In the genomic region with DNA sequence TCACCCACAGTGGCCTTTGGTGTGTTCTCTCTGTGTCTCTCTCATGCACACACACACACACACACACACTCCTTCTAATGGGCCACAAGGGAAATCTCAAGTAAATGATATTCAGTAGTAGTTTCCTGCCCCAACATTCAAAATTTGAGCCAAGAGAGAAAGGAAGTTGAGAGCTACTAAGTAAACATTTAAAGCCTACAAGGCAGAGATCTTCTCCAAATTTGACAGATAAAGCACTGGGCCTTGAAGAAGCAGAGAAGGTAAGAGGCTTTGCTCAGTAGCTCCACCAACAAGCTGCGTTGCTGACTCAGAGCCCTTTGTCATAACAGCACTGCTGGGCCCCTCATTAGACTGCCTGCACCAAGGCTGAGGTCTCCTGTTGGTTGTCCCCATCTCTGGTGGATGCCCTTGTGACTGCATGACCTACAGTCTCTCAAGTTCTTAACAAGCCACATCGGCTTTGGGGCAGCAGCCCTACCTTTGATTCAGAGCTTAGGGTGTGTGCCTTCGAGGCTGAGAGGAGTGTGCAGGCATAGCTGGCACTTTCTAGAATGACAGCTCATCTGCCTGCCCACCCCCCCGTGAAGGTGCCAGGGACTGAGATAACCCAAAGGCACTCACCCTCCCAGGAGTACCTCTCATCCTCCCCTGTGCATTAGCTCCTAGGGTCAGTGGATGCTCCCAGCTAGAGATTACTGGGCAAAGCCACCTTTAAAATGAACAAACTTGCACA, we compare ENCODE assay signal across 10 cellular contexts. TPM values are rescaled to one million over a fixed set of nuclear protein-coding genes. Genes with fewer than 3 reads are reported as not detected.
DNase-seq lines count a peak whose midpoint lies in the region; ATAC-seq and TF ChIP-seq lines count a peak whose summit lies in the region.
"Had no signal": no experiment of that assay in that cellular context is flagged by ENCODE, and none has a peak within 500 bp of the region (broad histone marks: within the 10 kb centered on the region; RNA-seq: fewer than 3 reads in every experiment).

No MANE protein-coding gene starts in this region.

- H3K9me2 ChIP-seq in OCI-LY7 (ENCODE audit: insufficient read depth, low read length), result no peaks in the 10 kb centered on the region

- H3K27ac ChIP-seq in OCI-LY7 (ENCODE audit: low read depth, low read length, poor library complexity, severe bottlenecking), result peak overlapping the region; percentile 52
- peak overlapping the region; percentile 78 for H3K27ac ChIP-seq in smooth muscle cell (ENCODE audit: low read depth)
- no peak overlapping the region for H3K27ac ChIP-seq in breast epithelium
- H3K27ac ChIP-seq: KMS-11 had no signal

- peak overlapping the region; percentile 1 for H3K9ac ChIP-seq in smooth muscle cell (ENCODE audit: low read depth)
- H3K9ac ChIP-seq: KMS-11 had no signal

- intact Hi-C loops in OCI-LY7 (cut with micrococcal nuclease; ENCODE audit: unreplicated experiment), result no loop called here
- intact Hi-C loops in breast epithelium (cut with DNase I; ENCODE audit: low total_unique reads), result no loop called here

- peaks cover 20% of the 10 kb centered on the region for H3K4me1 Mint-ChIP-seq in activated CD8-positive, alpha-beta memory T cell treated with anti-CD3 and anti-CD28 coated beads, Interleukin-2, amount 10 ng/mL, durations not matched to agents 7 days and 5 days

- no peak overlapping the region for H3K4me3 ChIP-seq in OCI-LY7 (ENCODE audit: low read depth, low read length, poor library complexity, severe bottlenecking)
- no peak overlapping the region for H3K4me3 ChIP-seq in smooth muscle cell
- no peak overlapping the region for H3K4me3 ChIP-seq in breast epithelium

- no peaks in the 10 kb centered on the region for H3K9me3 ChIP-seq in OCI-LY7 (ENCODE audit: low read length)
- H3K9me3 ChIP-seq in smooth muscle cell (replicated peaks; ENCODE audit: low read depth), result no peaks in the 10 kb centered on the region
- H3K9me3 ChIP-seq in breast epithelium, result no peaks in the 10 kb centered on the region
- H3K9me3 ChIP-seq: BE2C had no signal

- BruUV-seq in OCI-LY7 (replicated peaks; lab: Mats Ljungman, UMichigan), result no TSS peak

- peak; percentile 65 for DNase-seq in activated CD8-positive, alpha-beta memory T cell treated with anti-CD3 and anti-CD28 coated beads, Interleukin-2, amount 10 ng/mL, durations not matched to agents 7 days and 5 days
- DNase-seq in activated CD8-positive, alpha-beta memory T cell treated with anti-CD3 and anti-CD28 coated beads for 24 hours, result no peak
- DNase-seq in OCI-LY7 (ENCODE audit: low spot score) (peak; percentile 58), smooth muscle cell (lab: John Stamatoyannopoulos, UW; ENCODE audit: unreplicated experiment) (no peak), breast epithelium (ENCODE audit: low spot score in 2 of 2) (no peak), NOMO-1 treated with dmso at 0.1 percent for 144 hours (lab: John Stamatoyannopoulos, UW; ENCODE audit: unreplicated experiment) (no peak), OCI-M1 (lab: John Stamatoyannopoulos, UW) (no peak)
- DNase-seq: BE2C had no signal

- H4K20me1 ChIP-seq in OCI-LY7 (ENCODE audit: insufficient read depth, low read length) (no peaks in the 10 kb centered on the region), smooth muscle cell (ENCODE audit: low read depth) (no peaks in the 10 kb centered on the region)

- H2AFZ ChIP-seq in OCI-LY7 (ENCODE audit: low read length) (peak overlapping the region; percentile 72; the same call in 1 of the 2 replicates), smooth muscle cell (ENCODE audit: low read depth) (no peak overlapping the region)

- no peaks in the 10 kb centered on the region for H3K36me3 Mint-ChIP-seq in activated CD8-positive, alpha-beta memory T cell treated with anti-CD3 and anti-CD28 coated beads, Interleukin-2, amount 10 ng/mL, durations not matched to agents 7 days and 5 days

- no peaks in the 10 kb centered on the region for H3F3A ChIP-seq in smooth muscle cell (ENCODE audit: low read depth)

- H3K4me2 ChIP-seq in OCI-LY7 (ENCODE audit: low read length), result peak overlapping the region; percentile 48
- peak overlapping the region; percentile 58 for H3K4me2 ChIP-seq in smooth muscle cell
- H3K4me2 ChIP-seq: KMS-11 had no signal

- H3K27ac Mint-ChIP-seq in activated CD8-positive, alpha-beta memory T cell treated with anti-CD3 and anti-CD28 coated beads, Interleukin-2, amount 10 ng/mL, durations not matched to agents 7 days and 5 days, result peak overlapping the region; percentile 66

- CTCF ChIA-PET in activated CD8-positive, alpha-beta memory T cell treated with anti-CD3 and anti-CD28 coated beads, Interleukin-2, amount 10 ng/mL, durations not matched to agents 7 days and 5 days (lab: Charles Lee), result no interaction called here
- CTCF ChIA-PET in OCI-LY7 (lab: Charles Lee; ENCODE audit: unreplicated experiment), result interaction anchor here (0.6 kb wide), 1 partner anchor 286 kb away, joined by 3 read pairs; no protein-coding TSS in a partner anchor

- H3K9me3 Mint-ChIP-seq in activated CD8-positive, alpha-beta memory T cell treated with anti-CD3 and anti-CD28 coated beads, Interleukin-2, amount 10 ng/mL, durations not matched to agents 7 days and 5 days (ENCODE audit: low read depth), result no peaks in the 10 kb centered on the region

- peaks cover 42% of the 10 kb centered on the region for H3K4me1 ChIP-seq in OCI-LY7 (ENCODE audit: insufficient read depth, low read length, poor library complexity, severe bottlenecking)
- peaks cover 24% of the 10 kb centered on the region for H3K4me1 ChIP-seq in smooth muscle cell (ENCODE audit: low read depth)
- H3K4me1 ChIP-seq in breast epithelium, result no peaks in the 10 kb centered on the region
- H3K4me1 ChIP-seq: BE2C had no signal

- no peaks in the 10 kb centered on the region for H3K27me3 ChIP-seq in smooth muscle cell (ENCODE audit: low read depth)
- H3K27me3 ChIP-seq in breast epithelium, result no peaks in the 10 kb centered on the region
- H3K27me3 ChIP-seq: BE2C had no signal

- H3K36me3 ChIP-seq in OCI-LY7 (ENCODE audit: insufficient read depth, low read length), result peaks cover 3% of the 10 kb centered on the region; the same call in 1 of the 2 replicates
- no peaks in the 10 kb centered on the region for H3K36me3 ChIP-seq in smooth muscle cell (ENCODE audit: low read depth)
- no peaks in the 10 kb centered on the region for H3K36me3 ChIP-seq in breast epithelium
- H3K36me3 ChIP-seq: BE2C had no signal

- POLR2A ChIA-PET in OCI-LY7 (lab: Charles Lee), result interaction anchor here (0.6 to 1.6 kb wide), 7 partner anchors 11 to 87 kb away, joined by 3 to 5 read pairs (median 4); no protein-coding TSS in a partner anchor

- TF ChIP-seq POLR2A in breast epithelium (IDR thresholded peaks at IDR 0.05), result no peak

- no peak for TF ChIP-seq CTCF in OCI-LY7 (conservative IDR thresholded peaks at IDR 0.05; ENCODE audit: low read length)
- TF ChIP-seq CTCF in smooth muscle cell (IDR thresholded peaks at IDR 0.05; ENCODE audit: borderline replicate concordance, insufficient read depth, poor library complexity, severe bottlenecking), result no peak
- no peak for TF ChIP-seq CTCF in breast epithelium (IDR thresholded peaks at IDR 0.05)

- H3K27me3 Mint-ChIP-seq in activated CD8-positive, alpha-beta memory T cell treated with anti-CD3 and anti-CD28 coated beads, Interleukin-2, amount 10 ng/mL, durations not matched to agents 7 days and 5 days, result no peaks in the 10 kb centered on the region

- peak; percentile 89 for ATAC-seq in activated CD8-positive, alpha-beta memory T cell treated with anti-CD3 and anti-CD28 coated beads, Interleukin-2, amount 10 ng/mL, durations not matched to agents 7 days and 5 days
- peak; percentile 57 for ATAC-seq in HG02642 (IDR thresholded peaks at IDR 0.05; ENCODE audit: poor library complexity, unreplicated experiment)

- WGBS in smooth muscle cell (ENCODE audit: low lambda C conversion rate), result 78% methylated on average over 4 of the region's 4 CpGs

- no peak overlapping the region for H3K4me3 Mint-ChIP-seq in activated CD8-positive, alpha-beta memory T cell treated with anti-CD3 and anti-CD28 coated beads, Interleukin-2, amount 10 ng/mL, durations not matched to agents 7 days and 5 days

- H3K79me2 ChIP-seq in OCI-LY7 (ENCODE audit: insufficient read depth, low read depth, low read length) (no peaks in the 10 kb centered on the region), smooth muscle cell (ENCODE audit: low read depth) (no peaks in the 10 kb centered on the region)

RNA-seq across cellular contexts. Expression of a gene that starts 32.3 kb away (rescaled TPM):
- total RNA-seq in activated CD8-positive, alpha-beta memory T cell treated with anti-CD3 and anti-CD28 coated beads, Interleukin-2, amount 10 ng/mL, durations not matched to agents 7 days and 5 days, result under 1 TPM; 0.12 to 0.26 TPM
- 0.33 and 0.38 TPM in 2 replicates for total RNA-seq in OCI-LY7 (2014; rRNA removed; shearing (Covaris generic))
- total RNA-seq in OCI-LY7 (2022) (0.04 and 0.30 TPM in 2 replicates), smooth muscle cell (1.3 and 4.3 TPM in 2 replicates), breast epithelium (1 to 10 TPM; 2.0 to 2.8 (median 2.6) TPM)
- polyA plus RNA-seq in smooth muscle cell, result 0.18 and 0.32 TPM in 2 replicates

Comparison
In these comparisons a context has a peak if more than half of its experiments do, and no peak if none do; other contexts are left out.
1. DNase-seq: peak in activated CD8-positive, alpha-beta memory T cell treated with anti-CD3 and anti-CD28 coated beads, Interleukin-2, amount 10 ng/mL, durations not matched to agents 7 days and 5 days (single experiment) and OCI-LY7 (single experiment); none in activated CD8-positive, alpha-beta memory T cell treated with anti-CD3 and anti-CD28 coated beads for 24 hours (single experiment), smooth muscle cell (single experiment), breast epithelium (0 of 2), NOMO-1 treated with dmso at 0.1 percent for 144 hours (single experiment) and OCI-M1 (single experiment).
2. H3K27ac ChIP-seq: peak in OCI-LY7 (single experiment) and smooth muscle cell (single experiment); none in breast epithelium (0 of 2).